In genomic region chr6:38161331-38161730, GRCh38 we compare ENCODE assay signal across 26 cellular contexts.
DNase-seq lines count a peak whose midpoint lies in the region; ATAC-seq, FAIRE-seq and TF ChIP-seq lines count a peak whose summit lies in the region.
"Had no signal": no experiment of that assay in that cellular context is flagged by ENCODE, and none has a peak within 500 bp of the region (broad histone marks: within the 10 kb centered on the region; RNA-seq: fewer than 3 reads in every experiment).

No MANE protein-coding gene starts in this region.

- H3F3A ChIP-seq in SK-N-SH (replicated peaks; ENCODE audit: insufficient read depth): no peaks in the 10 kb centered on the region

- H3K4me1 ChIP-seq in HepG2 (ENCODE audit: insufficient read depth, low read length) (peaks cover 8% of the 10 kb centered on the region), right lobe of liver (peaks cover 0 to 19% (median 9%) of the 10 kb centered on the region in 4 donors), SK-N-SH (ENCODE audit: control insufficient read depth in 1 of 2, insufficient read depth in 2 of 2, low read depth in 1 of 2, low read length in 1 of 2) (no peaks in the 10 kb centered on the region)

- H3K4me1 Mint-ChIP-seq in activated T-cell treated with anti-CD3 and anti-CD28 coated beads, Interleukin-2, amount 50 U/mL, for 24 hours (ENCODE audit: low read depth): no peaks in the 10 kb centered on the region
- H3K4me1 Mint-ChIP-seq in activated T-helper 17 cell treated with anti-CD3 and anti-CD28 coated beads, Interleukin-2, amount 50 U/mL, for 72 hours: no peaks in the 10 kb centered on the region
- H3K4me1 Mint-ChIP-seq: B cell; CD8-positive, alpha-beta memory T cell had no signal

- no peak for TF ChIP-seq CTCF in HepG2 (CRISPR knock-in tag; IDR thresholded peaks at IDR 0.05)
- TF ChIP-seq CTCF in right lobe of liver (IDR thresholded peaks at IDR 0.05): no peak
- no peak for TF ChIP-seq CTCF in omental fat pad (IDR thresholded peaks at IDR 0.05)
- no peak for TF ChIP-seq CTCF in SK-N-SH (IDR thresholded peaks at IDR 0.05)

- in situ Hi-C loops in HepG2 (cut with HindIII; ENCODE audit: extremely low pct_ligation_motif_present, low pct_unique_long_range_greater_than_20kb): no loop called here

- no peaks in the 10 kb centered on the region for H3K9me3 Mint-ChIP-seq in activated T-cell treated with anti-CD3 and anti-CD28 coated beads, Interleukin-2, amount 50 U/mL, for 24 hours
- peaks cover 4% of the 10 kb centered on the region for H3K9me3 Mint-ChIP-seq in activated T-helper 17 cell treated with anti-CD3 and anti-CD28 coated beads, Interleukin-2, amount 50 U/mL, for 72 hours
- H3K9me3 Mint-ChIP-seq: GM23338 had no signal

- FAIRE-seq in HepG2 (lab: Jason Lieb, UNC) (no peak), GM12891 (lab: Jason Lieb, UNC) (no peak)

- no peak overlapping the region for H2AFZ ChIP-seq in HepG2 (ENCODE audit: low read length)
- no peak overlapping the region for H2AFZ ChIP-seq in SK-N-SH (ENCODE audit: low read depth)
- H2AFZ ChIP-seq: GM23338 had no signal

- no peak overlapping the region for H3K4me2 ChIP-seq in HepG2 (ENCODE audit: low read depth, low read length)
- no peak overlapping the region for H3K4me2 ChIP-seq in SK-N-SH
- H3K4me2 ChIP-seq: GM23338 had no signal

- BruUV-seq in HepG2 (replicated peaks; lab: Mats Ljungman, UMichigan): no TSS peak

- peaks cover 12% of the 10 kb centered on the region for H3K36me3 Mint-ChIP-seq in activated T-cell treated with anti-CD3 and anti-CD28 coated beads, Interleukin-2, amount 50 U/mL, for 24 hours (ENCODE audit: low read depth)
- H3K36me3 Mint-ChIP-seq in activated T-helper 17 cell treated with anti-CD3 and anti-CD28 coated beads, Interleukin-2, amount 50 U/mL, for 72 hours (ENCODE audit: low read depth): peaks cover 10% of the 10 kb centered on the region
- H3K36me3 Mint-ChIP-seq: IgD-negative memory B cell had no signal

- TF ChIP-seq RAD21 in HepG2 (CRISPR knock-in tag; IDR thresholded peaks at IDR 0.05) (no peak), SK-N-SH (IDR thresholded peaks at IDR 0.05; ENCODE audit: low read length) (no peak)

- H3K36me3 ChIP-seq in HepG2 (replicated peaks in 1 of 2; ENCODE audit: control insufficient read depth in 1 of 2, insufficient read depth in 2 of 2, low read length in 2 of 2) (peaks cover 0 to 3% of the 10 kb centered on the region in 2 experiments; a peak in 2 of 5 replicates), right lobe of liver (no peaks in the 10 kb centered on the region), SK-N-SH (replicated peaks in 1 of 2; ENCODE audit: control insufficient read depth in 1 of 2, insufficient read depth in 2 of 2, low read length in 1 of 2) (peaks cover 0 to 4% of the 10 kb centered on the region in 2 experiments)

- H3K4me3 ChIP-seq in HepG2 (replicated peaks in 1 of 3; ENCODE audit: insufficient read depth in 1 of 3, low read depth in 2 of 3, low read length in 3 of 3): no peak overlapping the region
- H3K4me3 ChIP-seq in right lobe of liver: no peak overlapping the region
- no peak overlapping the region for H3K4me3 ChIP-seq in SK-N-SH (ENCODE audit: low read depth in 2 of 2, low read length in 1 of 2)
- H3K4me3 ChIP-seq: GM23338 had no signal

- ATAC-seq in HepG2 (no peak), right lobe of liver (no peak), omental fat pad (ENCODE audit: low FRiP score) (no peak)
- ATAC-seq in activated T-helper 17 cell treated with anti-CD3 and anti-CD28 coated beads, Interleukin-2, amount 50 U/mL, for 72 hours (replicated peaks): no peak
- ATAC-seq: GM23338 had no signal

- H3K9me2 ChIP-seq in SK-N-SH: no peaks in the 10 kb centered on the region

- H3K27me3 ChIP-seq in HepG2 (ENCODE audit: control insufficient read depth in 1 of 2, insufficient read depth in 2 of 2, low read length in 2 of 2) (no peaks in the 10 kb centered on the region), right lobe of liver (no peaks in the 10 kb centered on the region), SK-N-SH (ENCODE audit: insufficient read depth) (no peaks in the 10 kb centered on the region)

- H3K79me2 ChIP-seq in HepG2 (ENCODE audit: insufficient read depth, low read length): no peaks in the 10 kb centered on the region
- no peaks in the 10 kb centered on the region for H3K79me2 ChIP-seq in SK-N-SH (ENCODE audit: insufficient read depth)

- no peaks in the 10 kb centered on the region for H4K20me1 ChIP-seq in HepG2 (ENCODE audit: insufficient read depth, low read length)
- H4K20me1 ChIP-seq in SK-N-SH (ENCODE audit: insufficient read depth): no peaks in the 10 kb centered on the region

- H3K4me3 Mint-ChIP-seq in activated T-cell treated with anti-CD3 and anti-CD28 coated beads, Interleukin-2, amount 50 U/mL, for 24 hours: no peak overlapping the region
- no peak overlapping the region for H3K4me3 Mint-ChIP-seq in activated T-helper 17 cell treated with anti-CD3 and anti-CD28 coated beads, Interleukin-2, amount 50 U/mL, for 72 hours
- H3K4me3 Mint-ChIP-seq: B cell, GM23338 had no signal

- H3K27ac ChIP-seq in HepG2 (ENCODE audit: extremely low read length, insufficient read depth, low read length): no peak overlapping the region
- peak overlapping the region in 1 of 3 donors; percentile 29 for H3K27ac ChIP-seq in right lobe of liver
- no peak overlapping the region for H3K27ac ChIP-seq in SK-N-SH (ENCODE audit: low read depth in 2 of 2, low read length in 1 of 2)
- H3K27ac ChIP-seq: 22Rv1, C4-2B had no signal

- 95% methylated on average over 15 of the region's 15 CpGs for WGBS in HepG2 (ENCODE audit: low lambda C conversion rate)
- 68% methylated on average over 3 of the region's 15 CpGs for WGBS in right lobe of liver (ENCODE audit: insufficient coverage, low coverage, low lambda C conversion rate, missing lambda C conversion rate)
- 92% methylated on average over 15 of the region's 15 CpGs for WGBS in SK-N-SH (ENCODE audit: low lambda C conversion rate)

- no peaks in the 10 kb centered on the region for H3K27me3 Mint-ChIP-seq in activated T-cell treated with anti-CD3 and anti-CD28 coated beads, Interleukin-2, amount 50 U/mL, for 24 hours
- no peaks in the 10 kb centered on the region for H3K27me3 Mint-ChIP-seq in activated T-helper 17 cell treated with anti-CD3 and anti-CD28 coated beads, Interleukin-2, amount 50 U/mL, for 72 hours
- H3K27me3 Mint-ChIP-seq: B cell; CD8-positive, alpha-beta memory T cell; IgD-negative memory B cell had no signal

- peak overlapping the region; percentile 44 for H3K27ac Mint-ChIP-seq in activated T-cell treated with anti-CD3 and anti-CD28 coated beads, Interleukin-2, amount 50 U/mL, for 24 hours
- H3K27ac Mint-ChIP-seq in activated T-helper 17 cell treated with anti-CD3 and anti-CD28 coated beads, Interleukin-2, amount 50 U/mL, for 72 hours: peak overlapping the region; percentile 29

- CTCF ChIA-PET in HepG2 (lab: Yijun Ruan, JAX; ENCODE audit: low intra/inter-chr PET ratio, low total read pairs): no interaction called here
- CTCF ChIA-PET in SK-N-SH (lab: Yijun Ruan, JAX): no interaction called here

- H3K9me3 ChIP-seq in HepG2 (ENCODE audit: low read length) (no peaks in the 10 kb centered on the region), right lobe of liver (no peaks in the 10 kb centered on the region), SK-N-SH (no peaks in the 10 kb centered on the region)

- TF ChIP-seq POLR2A in HepG2 (IDR thresholded peaks at IDR 0.05; ENCODE audit: insufficient read depth in 1 of 2, low read depth in 2 of 2, low read length in 2 of 2): no peak
- TF ChIP-seq POLR2A in right lobe of liver (IDR thresholded peaks at IDR 0.05): no peak
- no peak for TF ChIP-seq POLR2A in GM12891 (IDR thresholded peaks at IDR 0.05; ENCODE audit: low read depth, low read length)

- TF ChIP-seq EP300 in HepG2 (IDR thresholded peaks at IDR 0.05; ENCODE audit: low read depth in 2 of 2, low read length in 2 of 2) (no peak), HepG2 (CRISPR knock-in tag; IDR thresholded peaks at IDR 0.05; ENCODE audit: borderline replicate concordance) (no peak), SK-N-SH (IDR thresholded peaks at IDR 0.05; ENCODE audit: borderline replicate concordance in 1 of 2, low read depth in 1 of 2, low read length in 1 of 2) (no peak)

- intact Hi-C loops in HepG2 (cut with micrococcal nuclease; ENCODE audit: unreplicated experiment): no loop called here
- intact Hi-C loops in right lobe of liver (cut with DNase I): no loop called here

- H3K9ac ChIP-seq in HepG2 (ENCODE audit: insufficient read depth, low read depth, low read length): no peak overlapping the region
- no peak overlapping the region for H3K9ac ChIP-seq in SK-N-SH

- POLR2A ChIA-PET in HepG2 (lab: Yijun Ruan, JAX) (no interaction called here), SK-N-SH (lab: Yijun Ruan, JAX) (no interaction called here)

- DNase-seq in activated T-cell treated with anti-CD3 and anti-CD28 coated beads, Interleukin-2, amount 50 U/mL, for 24 hours: no peak
- DNase-seq in activated T-cell treated with anti-CD3 and anti-CD28 coated beads, Interleukin-2, amount 50 U/mL, for 48 hours: no peak
- DNase-seq in HepG2 (ENCODE audit: low spot score) (no peak), right lobe of liver (no peak), omental fat pad (ENCODE audit: low spot score) (peak; percentile 11), GM12891 (ENCODE audit: insufficient read length, low spot score) (no peak), SK-N-SH (no peak)
- DNase-seq: CD8-positive, alpha-beta memory T cell; DND-41; HCEC 1CT; NCI-H1092; NCI-H1417 treated with DMSO at 0.1 percent for 48 hours; NCI-H187; NCI-H2081 treated with DMSO at 0.1 percent for 48 hours; NCI-H2171; NCI-H226; NCI-H510A; NCI-H69; RPMI8226; SHP77 had no signal

TF ChIP-seq in HepG2, 621 proteins besides CTCF, POLR2A, EP300 and RAD21:
- no peak for TF ChIP-seq ZSCAN21 (CRISPR knock-in tag; IDR thresholded peaks at IDR 0.05; ENCODE audit: borderline replicate concordance)
- TF ChIP-seq CEBPB (IDR thresholded peaks at IDR 0.05; ENCODE audit: borderline replicate concordance, low read depth, low read length): peak; percentile 7; the same call in 1 of the 2 replicates
- peak; percentile 23 for TF ChIP-seq RBM22 (optimal IDR thresholded peaks at IDR 0.05; ENCODE audit: low read length)
TF ChIP-seq in HepG2: peak in this region for 2.

TF ChIP-seq in GM12891, 5 proteins besides CTCF, POLR2A, EP300 and RAD21:
- TF ChIP-seq SPI1 (IDR thresholded peaks at IDR 0.05; ENCODE audit: low read depth, low read length) (no peak), TAF1 (IDR thresholded peaks at IDR 0.05; ENCODE audit: low read depth, low read length) (no peak), PAX5 (IDR thresholded peaks at IDR 0.05; ENCODE audit: insufficient read depth, low read length, severe bottlenecking) (no peak), POU2F2 (IDR thresholded peaks at IDR 0.05; ENCODE audit: low read depth, low read length) (no peak), POLR2AphosphoS5 (IDR thresholded peaks at IDR 0.05; ENCODE audit: low read depth, low read length) (no peak)

TF ChIP-seq in SK-N-SH, 30 proteins besides CTCF, POLR2A, EP300 and RAD21 (continues in another document):
- no peak for TF ChIP-seq JUND (IDR thresholded peaks at IDR 0.05)
